Comparison of ENCODE assay signal across 7 cellular contexts in genomic region chr2:73174941-73175662, GRCh38. TPM values are rescaled to one million over a fixed set of nuclear protein-coding genes. Genes with fewer than 3 reads are reported as not detected.
DNase-seq lines count a peak whose midpoint lies in the region; ATAC-seq and TF ChIP-seq lines count a peak whose summit lies in the region.

No MANE protein-coding gene starts in this region.

- ATAC-seq in GM21737 (IDR thresholded peaks at IDR 0.05; ENCODE audit: unreplicated experiment) (no peak), HG03139 (IDR thresholded peaks at IDR 0.05; ENCODE audit: unreplicated experiment) (no peak)

- TF ChIP-seq CTCF in HEK293 (tag by site-specific recombination; IDR thresholded peaks at IDR 0.05): no peak
- no peak for TF ChIP-seq CTCF in spleen (IDR thresholded peaks at IDR 0.05 in 8 of 11, conservative IDR thresholded peaks at IDR 0.05 in 3 of 11)

- H3K4me3 ChIP-seq in HEK293 (ENCODE audit: low read depth, low read length): no peak overlapping the region
- peak overlapping the region; percentile 31 to 70 (median 56) for H3K4me3 ChIP-seq in spleen

- 23 to 43% (median 31%) methylated on average over 19 to 25 of the region's 25 CpGs for WGBS in spleen, 5 donors

- intact Hi-C loops in spleen (cut with DNase I; ENCODE audit: low total_unique reads): loop anchor here (5.0 kb wide), 1 partner anchor 183 kb away; no protein-coding TSS in a partner anchor

- H3K36me3 ChIP-seq in HEK293 (ENCODE audit: control insufficient read depth in 2 of 2, insufficient read depth in 1 of 2, low read length in 2 of 2) (no peaks in the 10 kb centered on the region), spleen (no peaks in the 10 kb centered on the region)

- CTCF ChIA-PET in HEK293 (lab: Yijun Ruan, JAX): interaction anchor here (0.8 to 7.4 kb wide), 9 partner anchors 11 to 313 kb away, joined by 3 to 75 read pairs (median 3); partner anchors contain the start of gene SPR

- no peak for TF ChIP-seq POLR2A in spleen (IDR thresholded peaks at IDR 0.05)

- H3K27ac ChIP-seq in HEK293 (ENCODE audit: extremely low read depth, low read depth, low read length): peak overlapping the region; percentile 19; the same call in 1 of the 2 replicates
- peak overlapping the region in 3 of 8 donors; percentile 8 to 41 (median 17) for H3K27ac ChIP-seq in spleen

- H3K27me3 ChIP-seq in spleen (replicated peaks in 1 of 7): peaks cover 0 to 74% (median 24%) of the 10 kb centered on the region in 7 donors

- POLR2A ChIA-PET in HEK293 (lab: Yijun Ruan, JAX): no interaction called here

- H3K9me3 ChIP-seq in HEK293 (ENCODE audit: control insufficient read depth, insufficient read depth, low read depth, low read length) (no peaks in the 10 kb centered on the region), spleen (no peaks in the 10 kb centered on the region)

- DNase-seq in astrocyte of the hippocampus (ENCODE audit: low read depth, low spot score): peak; percentile 26
- peak; percentile 34 for DNase-seq in left kidney (ENCODE audit: low read depth, low spot score)
- no peak for DNase-seq in spleen
- DNase-seq in effector CD8-positive, alpha-beta T cell (lab: John Stamatoyannopoulos, UW): no peak

- H3K4me1 ChIP-seq in HEK293 (ENCODE audit: control insufficient read depth, insufficient read depth, low read length) (peaks cover 3% of the 10 kb centered on the region; the same call in 1 of the 2 replicates), spleen (peaks cover 18 to 33% (median 29%) of the 10 kb centered on the region in 6 donors)

TF ChIP-seq in HEK293, 187 proteins besides CTCF, POLR2A, EP300 and RAD21:
- TF ChIP-seq ZNF391 (tag by site-specific recombination; IDR thresholded peaks at IDR 0.05; ENCODE audit: borderline replicate concordance, low read depth): no peak
- no peak for TF ChIP-seq ZNF544 (tag by site-specific recombination; IDR thresholded peaks at IDR 0.05)
- TF ChIP-seq BCL11A (tag by site-specific recombination; IDR thresholded peaks at IDR 0.05; ENCODE audit: low read depth): no peak
- TF ChIP-seq ZNF266 (tag by site-specific recombination; IDR thresholded peaks at IDR 0.05; ENCODE audit: low read depth): no peak
- no peak for TF ChIP-seq ZIC2 (tag by site-specific recombination; IDR thresholded peaks at IDR 0.05)
- TF ChIP-seq ZNF366 (tag by site-specific recombination; conservative IDR thresholded peaks at IDR 0.05): no peak
- no peak for TF ChIP-seq ZFP37 (tag by site-specific recombination; IDR thresholded peaks at IDR 0.05)
- TF ChIP-seq ZNF202 (tag by site-specific recombination; IDR thresholded peaks at IDR 0.05; ENCODE audit: borderline replicate concordance): no peak
- no peak for TF ChIP-seq YY1 (tag by site-specific recombination; IDR thresholded peaks at IDR 0.05)
- no peak for TF ChIP-seq ZNF169 (tag by site-specific recombination; IDR thresholded peaks at IDR 0.05)

RNA-seq across cellular contexts. Expression of gene NOTO, which starts 27.3 kb away (rescaled TPM):
- total RNA-seq in spleen: not detected
- not detected for polyA plus RNA-seq in spleen

RNA-seq across cellular contexts. Expression of gene SMYD5, which starts 38.9 kb away (rescaled TPM):
- total RNA-seq in spleen: 10 to 100 TPM; 12.3 to 27.1 (median 17.8) TPM
- polyA plus RNA-seq in spleen: 10 to 100 TPM; 14.6 to 22.7 (median 17.8) TPM

RNA-seq across cellular contexts. Expression of gene PRADC1, which starts 57.9 kb away (rescaled TPM):
- 10 to 100 TPM; 12.8 to 27.1 (median 22.8) TPM for total RNA-seq in spleen
- polyA plus RNA-seq in spleen: 10 to 100 TPM; 10.4 to 29.5 (median 21.0) TPM

RNA-seq across cellular contexts. Expression of gene CCT7, which starts 59.0 kb away (rescaled TPM):
- 100 to 1,000 TPM; 122 to 184 (median 148) TPM for total RNA-seq in spleen
- polyA plus RNA-seq in spleen: 100 to 1,000 TPM; 112 to 165 (median 152) TPM

Comparison
In these comparisons a context has a peak if more than half of its experiments do, and no peak if none do; other contexts are left out.
1. DNase-seq: peak in astrocyte of the hippocampus (single experiment) and left kidney (single experiment); none in spleen (single experiment) and effector CD8-positive, alpha-beta T cell (single experiment).